Comparison of ENCODE assay signal across 37 cellular contexts in the genomic region with DNA sequence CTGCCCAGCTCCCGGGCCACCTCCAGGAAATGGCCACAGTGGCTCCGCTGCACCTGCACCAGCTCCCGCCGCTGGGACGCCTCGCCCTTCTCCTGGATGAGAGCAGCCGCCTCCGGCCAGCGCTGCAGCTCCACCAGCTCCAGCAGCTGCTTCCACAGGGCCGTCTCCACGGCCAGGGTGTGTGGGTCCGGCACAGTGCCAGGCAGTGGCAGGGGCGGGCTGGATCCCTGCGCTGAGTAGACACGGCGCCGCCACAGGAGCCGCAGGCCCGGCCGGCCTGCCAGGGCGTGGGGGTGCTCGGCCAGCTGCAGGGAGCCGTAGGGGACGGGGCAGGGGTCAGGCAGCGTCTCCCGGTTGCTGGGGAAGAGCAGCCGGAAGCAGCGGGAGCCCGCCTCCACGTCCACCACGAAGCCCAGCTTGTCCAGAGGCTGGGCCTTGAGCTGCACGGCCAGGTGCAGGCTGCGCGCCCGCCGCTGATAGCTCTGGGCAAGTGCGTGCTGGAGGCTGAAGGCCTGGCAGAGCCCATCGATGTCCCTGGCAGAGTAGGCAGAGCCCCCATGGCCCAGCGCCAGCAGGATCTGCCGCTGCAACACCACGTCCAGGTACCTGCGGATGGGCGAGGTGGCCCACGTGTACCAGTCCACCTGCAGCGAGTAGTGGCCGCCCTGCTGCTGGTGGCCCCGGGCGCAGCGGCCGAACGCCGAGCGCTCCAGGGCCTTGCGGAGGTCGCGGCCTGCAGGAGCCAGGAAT. TPM values are rescaled to one million over a fixed set of nuclear protein-coding genes. Genes with fewer than 3 reads are reported as not detected.
"Had no signal": no experiment of that assay in that cellular context is flagged by ENCODE, and none has a peak within 500 bp of the region (broad histone marks: within the 10 kb centered on the region; RNA-seq: fewer than 3 reads in every experiment).

No MANE protein-coding gene starts in this region.

- H3K4me1 ChIP-seq: adrenal gland, foreskin keratinocyte, gastrocnemius medialis had no signal

- ATAC-seq: activated CD4-positive, alpha-beta T cell treated with anti-CD3 and anti-CD28 coated beads for 36 hours; activated CD8-positive, alpha-beta memory T cell treated with anti-CD3 and anti-CD28 coated beads, Interleukin-2, amount 10 ng/mL, durations not matched to agents 7 days and 5 days; activated CD8-positive, alpha-beta T cell treated with anti-CD3 and anti-CD28 coated beads, Interleukin-2, amount 10 ng/mL, durations not matched to agents 7 days and 5 days; activated naive CD8-positive, alpha-beta T cell treated with anti-CD3 and anti-CD28 coated beads, Interleukin-2, amount 50 U/mL, for 24 hours; body of pancreas; effector memory CD8-positive, alpha-beta T cell; foreskin keratinocyte; gastrocnemius medialis; heart left ventricle; T-helper 17 cell had no signal

- H3K9me3 ChIP-seq: adrenal gland, body of pancreas, esophagus muscularis mucosa, gastrocnemius medialis, heart left ventricle had no signal

- H3K36me3 ChIP-seq: WERI-Rb-1 had no signal

- H3K27me3 ChIP-seq: adrenal gland, body of pancreas, foreskin keratinocyte, gastrocnemius medialis, heart left ventricle had no signal

- FAIRE-seq: colon had no signal

- H3K27ac ChIP-seq: adrenal gland, body of pancreas, esophagus muscularis mucosa, foreskin keratinocyte, gastrocnemius medialis, heart left ventricle, WERI-Rb-1 had no signal

- H3K4me3 ChIP-seq: adrenal gland, body of pancreas, esophagus muscularis mucosa, gastrocnemius medialis, heart left ventricle had no signal

- DNase-seq: activated B cell treated with CpG ODN at 0.5 μM for 24 hours; activated CD4-positive, alpha-beta memory T cell treated with anti-CD3 and anti-CD28 coated beads for 36 hours; activated CD4-positive, alpha-beta T cell treated with anti-CD3 and anti-CD28 coated beads for 36 hours; activated CD4-positive, alpha-beta T cell treated with anti-CD3 and anti-CD28 coated beads, Interleukin-2, amount 10 ng/mL, durations not matched to agents 24 days and 14 days; activated CD4-positive, CD25-positive, alpha-beta regulatory T cell treated with anti-CD3 and anti-CD28 coated beads, Interleukin-2, amount 50 U/mL, for 72 hours; activated CD8-positive, alpha-beta memory T cell treated with anti-CD3 and anti-CD28 coated beads, Interleukin-2, amount 10 ng/mL, durations not matched to agents 7 days and 5 days; activated CD8-positive, alpha-beta memory T cell treated with anti-CD3 and anti-CD28 coated beads, Interleukin-2, amount 50 U/mL, for 4 hours; activated CD8-positive, alpha-beta T cell treated with anti-CD3 and anti-CD28 coated beads, Interleukin-2, amount 10 ng/mL, durations not matched to agents 7 days and 5 days; activated effector memory CD4-positive, alpha-beta T cell treated with anti-CD3 and anti-CD28 coated beads, Interleukin-2, amount 50 U/mL, for 16 hours; activated naive CD4-positive, alpha-beta T cell treated with anti-CD3 and anti-CD28 coated beads for 36 hours; activated naive CD8-positive, alpha-beta T cell treated with anti-CD3 and anti-CD28 coated beads for 36 hours; activated naive CD8-positive, alpha-beta T cell treated with anti-CD3 and anti-CD28 coated beads, Interleukin-2, amount 50 U/mL, for 24 hours; activated T-cell treated with anti-CD3 and anti-CD28 coated beads, Interleukin-2, amount 50 U/mL, for 1 hour; activated T-cell treated with anti-CD3 and anti-CD28 coated beads, Interleukin-2, amount 50 U/mL, for 48 hours; adrenal gland; amygdala; aorta; body of pancreas; caudate nucleus; cortex of kidney; dermis blood vessel endothelial cell; effector CD4-positive, alpha-beta T cell; effector memory CD8-positive, alpha-beta T cell; erythroblast; foreskin keratinocyte; gastrocnemius medialis; glutamatergic neuron; heart left ventricle; T-helper 17 cell; T1000; WERI-Rb-1 had no signal

RNA-seq across cellular contexts. Expression of gene SRMS, which starts 15.8 kb away (rescaled TPM):
- total RNA-seq: activated CD4-positive, alpha-beta memory T cell treated with anti-CD3 and anti-CD28 coated beads for 36 hours; activated CD4-positive, alpha-beta T cell treated with anti-CD3 and anti-CD28 coated beads for 36 hours; activated CD4-positive, alpha-beta T cell treated with anti-CD3 and anti-CD28 coated beads, Interleukin-2, amount 10 ng/mL, durations not matched to agents 24 days and 14 days; activated CD8-positive, alpha-beta memory T cell treated with anti-CD3 and anti-CD28 coated beads for 36 hours; activated CD8-positive, alpha-beta memory T cell treated with anti-CD3 and anti-CD28 coated beads, Interleukin-2, amount 10 ng/mL, durations not matched to agents 7 days and 5 days; activated CD8-positive, alpha-beta T cell treated with anti-CD3 and anti-CD28 coated beads, Interleukin-2, amount 10 ng/mL, durations not matched to agents 7 days and 5 days; activated naive CD4-positive, alpha-beta T cell treated with anti-CD3 and anti-CD28 coated beads for 36 hours; activated naive CD8-positive, alpha-beta T cell treated with anti-CD3 and anti-CD28 coated beads for 36 hours; activated T-helper 1 cell treated with anti-CD3 and anti-CD28 coated beads, Interleukin-12 subunit alpha, Interleukin-12 subunit beta, Interleukin-2, Interleukin-4 antibody, amounts not matched to agents 30 ng/mL and 10 ng/mL and 1 ng/mL, durations not matched to agents 14 hours and 24 hours and 36 hours; activated T-helper 2 cell treated with anti-CD3 and anti-CD28 coated beads, Interferon-gamma antibody, Interleukin-2, Interleukin-4, amounts not matched to agents 10 μg/mL and 5 μg/mL and 100 μg/mL, durations not matched to agents 14 hours and 24 hours and 36 hours; adrenal gland; aorta; body of pancreas; chondrocyte; dermis blood vessel endothelial cell; esophagus muscularis mucosa; gastrocnemius medialis; heart left ventricle; T-helper 17 cell had no signal
- polyA plus RNA-seq: adrenal gland, aorta, heart left ventricle had no signal

RNA-seq across cellular contexts. Expression of gene PTK6, which starts 26.2 kb away (rescaled TPM):
- total RNA-seq: chondrocyte had no signal
